Comparison of ENCODE assay signal across 8 cellular contexts in genomic region chr1:212485895-212486590, GRCh38. TPM values are rescaled to one million over a fixed set of nuclear protein-coding genes. Genes with fewer than 3 reads are reported as not detected.
DNase-seq lines count a peak whose midpoint lies in the region; ATAC-seq, FAIRE-seq and TF ChIP-seq lines count a peak whose summit lies in the region.

No MANE protein-coding gene starts in this region.

- ATAC-seq in SK-N-SH treated with all-trans-retinoic acid at 6 μM for 48 hours (peak; percentile 84), foreskin keratinocyte (peak; percentile 86), GM19035 (IDR thresholded peaks at IDR 0.05; ENCODE audit: unreplicated experiment) (no peak), HG03135 (IDR thresholded peaks at IDR 0.05; ENCODE audit: unreplicated experiment) (no peak)

- no peak for TF ChIP-seq POLR2A in GM12892 (IDR thresholded peaks at IDR 0.05; ENCODE audit: low read depth, low read length)

- H3K4me3 ChIP-seq in small intestine (ENCODE audit: low read depth in 1 of 2, low read length in 2 of 2) = no peak overlapping the region

- H3K27ac ChIP-seq in foreskin keratinocyte = peak overlapping the region; percentile 67
- H3K27ac ChIP-seq in small intestine (ENCODE audit: low read depth in 1 of 2, low read length in 1 of 2) = peak overlapping the region in 1 of 2 donors; percentile 56

- no peaks in the 10 kb centered on the region for H3K9me3 ChIP-seq in small intestine (ENCODE audit: control insufficient read depth, low read depth)

- FAIRE-seq in small intestine (lab: Jason Lieb, UNC) (no peak), GM12892 (lab: Jason Lieb, UNC) (no peak)

- H3K27me3 ChIP-seq in foreskin keratinocyte = peaks cover 5% of the 10 kb centered on the region
- H3K27me3 ChIP-seq in small intestine (ENCODE audit: control insufficient read depth in 2 of 2, insufficient read depth in 2 of 2, low read length in 2 of 2) = no peaks in the 10 kb centered on the region

- 15 to 50% (median 29%) methylated on average over 9 of the region's 9 CpGs for WGBS in small intestine, 3 donors

- H3K4me1 ChIP-seq in foreskin keratinocyte (peaks cover 9% of the 10 kb centered on the region), small intestine (ENCODE audit: control insufficient read depth in 2 of 2, insufficient read depth in 1 of 2, low read depth in 1 of 2, low read length in 1 of 2) (peaks cover 0 to 2% of the 10 kb centered on the region in 2 donors)

- H3K36me3 ChIP-seq in small intestine (ENCODE audit: control insufficient read depth in 2 of 2, insufficient read depth in 2 of 2, low read length in 2 of 2) = no peaks in the 10 kb centered on the region

- TF ChIP-seq CTCF in foreskin keratinocyte (conservative IDR thresholded peaks at IDR 0.05) = no peak

- peak; percentile 35 for DNase-seq in GDM1 (lab: John Stamatoyannopoulos, UW)
- peak; percentile 89 for DNase-seq in LoVo (ENCODE audit: low spot score)
- DNase-seq in foreskin keratinocyte = peak; percentile 95 to 97
- DNase-seq in small intestine = peak; percentile 85
- no peak for DNase-seq in GM12892 (ENCODE audit: insufficient read length)

TF ChIP-seq in SK-N-SH treated with all-trans-retinoic acid at 6 μM for 48 hours, 23 proteins besides CTCF, POLR2A, EP300 and RAD21:
- TF ChIP-seq TOX (CRISPR knock-in tag; IDR thresholded peaks at IDR 0.05; ENCODE audit: borderline replicate concordance) (no peak; the same call in 1 of the 2 replicates), POU6F1 (CRISPR knock-in tag; IDR thresholded peaks at IDR 0.05; ENCODE audit: borderline replicate concordance, low read depth) (no peak), OSR1 (CRISPR knock-in tag; IDR thresholded peaks at IDR 0.05) (no peak), ZC3H10 (CRISPR knock-in tag; IDR thresholded peaks at IDR 0.05) (0 out of 2 replicates have a peak, but pooled peaks have one; percentile 58)

RNA-seq across cellular contexts. Expression of gene NENF, which starts 53.3 kb away (rescaled TPM):
- total RNA-seq in foreskin keratinocyte = 80.7 and 82.8 TPM in 2 replicates
- polyA plus RNA-seq in foreskin keratinocyte (113 and 114 TPM in 2 replicates), small intestine (10 to 100 TPM; 17.7 to 62.6 (median 36.5) TPM)
- polyA plus RNA-seq in GM12892 (2012; ENCODE audit: missing spikeins) = 67.1 TPM

Comparison
In these comparisons a context has a peak if more than half of its experiments do, and no peak if none do; other contexts are left out.
1. ATAC-seq: peak in SK-N-SH treated with all-trans-retinoic acid at 6 μM for 48 hours (single experiment) and foreskin keratinocyte (single experiment); none in GM19035 (single experiment) and HG03135 (single experiment).